In the genomic region with DNA sequence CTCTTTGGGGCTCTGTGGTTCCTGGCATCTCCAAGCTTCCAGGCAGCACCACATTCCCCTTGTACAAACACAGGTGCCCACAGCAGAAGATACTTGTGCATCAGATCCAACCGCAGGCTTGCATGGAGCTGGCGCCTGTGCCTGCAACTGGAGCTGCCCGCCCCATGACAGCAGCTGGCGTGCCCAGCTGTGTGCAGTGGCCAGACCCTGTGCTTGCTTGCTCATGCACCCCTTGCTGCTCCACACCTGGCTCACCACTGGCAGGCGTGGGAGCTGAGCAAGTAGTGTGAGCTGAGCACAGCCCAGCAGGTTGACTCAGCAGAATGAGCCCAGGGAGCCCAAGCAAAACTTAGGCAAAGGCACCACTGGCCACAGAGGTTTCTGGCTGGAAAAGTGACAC, we compare ENCODE assay signal across 20 cellular contexts.
"Had no signal": no experiment of that assay in that cellular context is flagged by ENCODE, and none has a peak within 500 bp of the region (broad histone marks: within the 10 kb centered on the region; RNA-seq: fewer than 3 reads in every experiment).

No MANE protein-coding gene starts in this region.

- H3K79me2 ChIP-seq: hepatocyte had no signal

- H3K4me3 Mint-ChIP-seq: central memory CD8-positive, alpha-beta T cell; naive thymus-derived CD4-positive, alpha-beta T cell; neural crest cell; stimulated activated naive B cell treated with anti-CD40 and anti-IgM and Interleukin-4, amounts not matched to agents 10 μg/mL and 1 μg/mL and 100 μg/mL, for 72 hours had no signal

- H3K4me2 ChIP-seq: hepatocyte had no signal

- H3K9me3 ChIP-seq: pancreas, prostate gland, right lobe of liver had no signal

- H3K27me3 ChIP-seq: hepatocyte, pancreas, right lobe of liver had no signal

- DNase-seq: cortex of kidney; dorsolateral prefrontal cortex; effector memory CD4-positive, alpha-beta T cell; erythroblast; foreskin melanocyte; head of caudate nucleus; kidney glomerular epithelial cell; mesendoderm; naive thymus-derived CD4-positive, alpha-beta T cell; nucleus accumbens; right lobe of liver; stimulated activated CD4-positive, alpha-beta T cell treated with anti-CD3 and anti-CD28 coated beads, Interleukin-4, amount 100 ng/mL, for 1 hour; stimulated activated CD8-positive, alpha-beta memory T cell treated with anti-CD3 and anti-CD28 coated beads, Interleukin-4, amount 100 ng/mL, for 48 hours; stimulated activated naive B cell treated with anti-CD40 and anti-IgM and Interleukin-4, amounts not matched to agents 10 μg/mL and 1 μg/mL and 100 μg/mL, for 72 hours; trophoblast cell had no signal

- ATAC-seq: naive thymus-derived CD4-positive, alpha-beta T cell; pancreas; right lobe of liver; stimulated activated naive B cell treated with anti-CD40 and anti-IgM and Interleukin-4, amounts not matched to agents 10 μg/mL and 1 μg/mL and 100 μg/mL, for 72 hours had no signal

- H3K36me3 ChIP-seq: pancreas, prostate gland, right lobe of liver had no signal

- H3K4me1 Mint-ChIP-seq: central memory CD8-positive, alpha-beta T cell; naive thymus-derived CD4-positive, alpha-beta T cell; stimulated activated naive B cell treated with anti-CD40 and anti-IgM and Interleukin-4, amounts not matched to agents 10 μg/mL and 1 μg/mL and 100 μg/mL, for 72 hours had no signal

- H3K4me1 ChIP-seq: pancreas, prostate gland, right lobe of liver had no signal

- H3K27me3 Mint-ChIP-seq: stimulated activated naive B cell treated with anti-CD40 and anti-IgM and Interleukin-4, amounts not matched to agents 10 μg/mL and 1 μg/mL and 100 μg/mL, for 72 hours had no signal

- H3K4me3 ChIP-seq: dorsolateral prefrontal cortex, hepatocyte, pancreas, prostate gland, right lobe of liver had no signal

- H3K27ac Mint-ChIP-seq: naive thymus-derived CD4-positive, alpha-beta T cell; stimulated activated naive B cell treated with anti-CD40 and anti-IgM and Interleukin-4, amounts not matched to agents 10 μg/mL and 1 μg/mL and 100 μg/mL, for 72 hours had no signal

- H3K27ac ChIP-seq: dorsolateral prefrontal cortex, hepatocyte, pancreas, prostate gland, right lobe of liver had no signal

- H3K9me3 Mint-ChIP-seq: central memory CD8-positive, alpha-beta T cell; neural crest cell had no signal

- H2AFZ ChIP-seq: hepatocyte had no signal
